In the genomic region with DNA sequence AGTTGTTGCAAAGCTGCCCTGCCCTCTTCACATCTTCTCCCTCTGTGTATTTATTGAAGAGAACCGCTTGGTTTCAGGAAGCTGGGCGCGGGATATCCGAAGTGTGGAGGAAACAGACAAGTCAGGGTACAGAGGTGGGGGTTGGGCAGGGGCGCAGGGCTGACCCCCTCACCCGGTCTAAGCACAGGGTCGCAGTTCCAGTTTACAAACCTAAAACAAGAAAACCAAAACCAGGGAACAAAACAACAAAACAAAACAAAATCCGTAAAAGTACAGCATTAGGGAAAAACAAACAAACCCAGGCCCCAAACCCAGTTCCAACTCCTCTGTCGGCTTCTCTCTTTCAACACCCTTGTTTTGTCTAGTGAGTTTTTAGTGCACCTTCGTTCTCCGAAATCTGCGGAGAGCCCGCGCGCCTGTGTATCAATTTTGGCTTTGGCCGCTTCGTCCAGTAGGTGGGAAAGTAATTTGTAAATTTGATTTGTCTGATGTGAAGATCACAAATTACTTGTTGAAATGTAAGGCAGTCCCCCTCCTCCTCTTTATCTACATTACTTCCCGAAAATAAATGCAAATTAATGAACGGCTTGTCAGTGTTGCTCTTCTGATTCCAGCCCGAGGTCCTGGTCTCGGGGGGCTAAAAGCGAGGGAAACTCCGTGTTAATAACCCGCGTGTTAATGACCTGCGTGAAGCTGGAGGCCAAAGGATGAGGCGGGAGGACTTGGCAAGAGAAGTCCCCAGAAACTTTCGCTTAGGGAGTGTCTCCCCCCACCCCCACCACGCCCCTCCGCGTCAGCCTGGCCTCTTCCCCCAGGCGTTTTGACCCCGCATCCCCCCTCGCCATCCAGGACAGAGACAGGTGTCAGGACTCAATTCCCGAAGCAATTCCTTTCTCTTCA, we compare ENCODE assay signal across 12 cellular contexts. TPM values are rescaled to one million over a fixed set of nuclear protein-coding genes. Genes with fewer than 3 reads are reported as not detected.
DNase-seq lines count a peak whose midpoint lies in the region; ATAC-seq and TF ChIP-seq lines count a peak whose summit lies in the region.
"Had no signal": no experiment of that assay in that cellular context is flagged by ENCODE, and none has a peak within 500 bp of the region (broad histone marks: within the 10 kb centered on the region; RNA-seq: fewer than 3 reads in every experiment).

No MANE protein-coding gene starts in this region.

- H3K4me1 Mint-ChIP-seq in activated T-cell treated with anti-CD3 and anti-CD28 coated beads, Interleukin-2, amount 50 U/mL, for 24 hours (ENCODE audit: low read depth): peaks cover 59% of the 10 kb centered on the region
- H3K4me1 Mint-ChIP-seq in stimulated activated effector memory CD8-positive, alpha-beta T cell treated with anti-CD3 and anti-CD28 coated beads, Interleukin-12 subunit alpha, Interleukin-12 subunit beta, amount 100 ng/mL, for 72 hours: peaks cover 57% of the 10 kb centered on the region

- no peak for TF ChIP-seq CTCF in OCI-LY1 (IDR thresholded peaks at IDR 0.05; ENCODE audit: low read length)
- no peak for TF ChIP-seq CTCF in fibroblast of lung (conservative IDR thresholded peaks at IDR 0.05 in 1 of 2, IDR thresholded peaks at IDR 0.05 in 1 of 2; ENCODE audit: low read depth in 1 of 2, low read length in 2 of 2)
- no peak for TF ChIP-seq CTCF in colonic mucosa (IDR thresholded peaks at IDR 0.05)

- peak overlapping the region; percentile 57 for H3K4me2 ChIP-seq in OCI-LY1 (ENCODE audit: low read length)
- peak overlapping the region; percentile 35 for H3K4me2 ChIP-seq in fibroblast of lung (ENCODE audit: extremely low read depth, insufficient read depth, low read length)

- H3K27ac ChIP-seq in OCI-LY1 (ENCODE audit: low read depth, low read length, poor library complexity, severe bottlenecking) (peak overlapping the region; percentile 79), fibroblast of lung (ENCODE audit: insufficient read depth, low read length) (no peak overlapping the region), colonic mucosa (no peak overlapping the region)
- H3K27ac ChIP-seq: upper lobe of left lung had no signal

- H3K9ac ChIP-seq in OCI-LY1 (ENCODE audit: low read length): peak overlapping the region; percentile 37; the same call in 1 of the 2 replicates
- H3K9ac ChIP-seq in fibroblast of lung (ENCODE audit: insufficient read depth, low read length): no peak overlapping the region
- no peak overlapping the region for H3K9ac ChIP-seq in colonic mucosa (ENCODE audit: low read depth in 2 of 2, low read length in 2 of 2)

- H3K9me2 ChIP-seq in OCI-LY1 (ENCODE audit: low read depth, low read length): no peaks in the 10 kb centered on the region

- H3K36me3 ChIP-seq in OCI-LY1 (ENCODE audit: insufficient read depth, low read length): peaks cover 32% of the 10 kb centered on the region
- H3K36me3 ChIP-seq in fibroblast of lung (ENCODE audit: control insufficient read depth, insufficient read depth, low read length): no peaks in the 10 kb centered on the region
- H3K36me3 ChIP-seq in colonic mucosa: no peaks in the 10 kb centered on the region
- H3K36me3 ChIP-seq: upper lobe of left lung had no signal

- H3K4me1 ChIP-seq in OCI-LY1 (ENCODE audit: insufficient read depth, low read length, severe bottlenecking) (peaks cover 31% of the 10 kb centered on the region), fibroblast of lung (ENCODE audit: control insufficient read depth, extremely low read depth, insufficient read depth, low read length) (no peaks in the 10 kb centered on the region), colonic mucosa (peaks cover 25% of the 10 kb centered on the region)

- peaks cover 2% of the 10 kb centered on the region for H3K9me3 Mint-ChIP-seq in activated T-cell treated with anti-CD3 and anti-CD28 coated beads, Interleukin-2, amount 50 U/mL, for 24 hours
- H3K9me3 Mint-ChIP-seq in stimulated activated effector memory CD8-positive, alpha-beta T cell treated with anti-CD3 and anti-CD28 coated beads, Interleukin-12 subunit alpha, Interleukin-12 subunit beta, amount 100 ng/mL, for 72 hours: no peaks in the 10 kb centered on the region

- ATAC-seq in stimulated activated effector memory CD8-positive, alpha-beta T cell treated with anti-CD3 and anti-CD28 coated beads, Interleukin-12 subunit alpha, Interleukin-12 subunit beta, amount 100 ng/mL, for 72 hours: no peak

- H2AFZ ChIP-seq in OCI-LY1 (ENCODE audit: low read length) (no peak overlapping the region), fibroblast of lung (ENCODE audit: low read length) (no peak overlapping the region)

- H3K79me2 ChIP-seq in OCI-LY1 (ENCODE audit: insufficient read depth, low read length): no peaks in the 10 kb centered on the region
- no peaks in the 10 kb centered on the region for H3K79me2 ChIP-seq in fibroblast of lung (ENCODE audit: control insufficient read depth, insufficient read depth, low read length)

- H3K27ac Mint-ChIP-seq in activated T-cell treated with anti-CD3 and anti-CD28 coated beads, Interleukin-2, amount 50 U/mL, for 24 hours: no peak overlapping the region
- H3K27ac Mint-ChIP-seq in stimulated activated effector memory CD8-positive, alpha-beta T cell treated with anti-CD3 and anti-CD28 coated beads, Interleukin-12 subunit alpha, Interleukin-12 subunit beta, amount 100 ng/mL, for 72 hours: no peak overlapping the region

- peaks cover 94% of the 10 kb centered on the region for H3K27me3 Mint-ChIP-seq in activated T-cell treated with anti-CD3 and anti-CD28 coated beads, Interleukin-2, amount 50 U/mL, for 24 hours

- no peaks in the 10 kb centered on the region for H3K36me3 Mint-ChIP-seq in activated T-cell treated with anti-CD3 and anti-CD28 coated beads, Interleukin-2, amount 50 U/mL, for 24 hours (ENCODE audit: low read depth)
- H3K36me3 Mint-ChIP-seq in stimulated activated effector memory CD8-positive, alpha-beta T cell treated with anti-CD3 and anti-CD28 coated beads, Interleukin-12 subunit alpha, Interleukin-12 subunit beta, amount 100 ng/mL, for 72 hours: no peaks in the 10 kb centered on the region

- no peaks in the 10 kb centered on the region for H3F3A ChIP-seq in OCI-LY1 (ENCODE audit: insufficient read depth, low read length)

- peak overlapping the region; percentile 59 for H3K4me3 Mint-ChIP-seq in activated T-cell treated with anti-CD3 and anti-CD28 coated beads, Interleukin-2, amount 50 U/mL, for 24 hours
- H3K4me3 Mint-ChIP-seq in stimulated activated effector memory CD8-positive, alpha-beta T cell treated with anti-CD3 and anti-CD28 coated beads, Interleukin-12 subunit alpha, Interleukin-12 subunit beta, amount 100 ng/mL, for 72 hours: peak overlapping the region; percentile 52

- H3K4me3 ChIP-seq in OCI-LY1 (ENCODE audit: low read depth, low read length, poor library complexity, severe bottlenecking): peak overlapping the region; percentile 34
- H3K4me3 ChIP-seq in fibroblast of lung (replicated peaks in 1 of 4; ENCODE audit: control extremely low read depth in 1 of 4, insufficient read depth in 1 of 4, low read depth in 3 of 4, low read length in 4 of 4): no peak overlapping the region
- no peak overlapping the region for H3K4me3 ChIP-seq in colonic mucosa

- H3K9me3 ChIP-seq in OCI-LY1 (ENCODE audit: low read length) (no peaks in the 10 kb centered on the region), fibroblast of lung (ENCODE audit: control insufficient read depth, insufficient read depth, low read depth, low read length) (no peaks in the 10 kb centered on the region), colonic mucosa (no peaks in the 10 kb centered on the region)

- intact Hi-C loops in colonic mucosa (cut with DNase I): no loop called here

- H3K27me3 ChIP-seq in OCI-LY1 (ENCODE audit: insufficient read depth, low read length): no peaks in the 10 kb centered on the region
- peaks cover 88% of the 10 kb centered on the region for H3K27me3 ChIP-seq in fibroblast of lung (ENCODE audit: control insufficient read depth, insufficient read depth, low read length)
- H3K27me3 ChIP-seq in colonic mucosa: peaks cover 98% of the 10 kb centered on the region

- no peak for DNase-seq in activated T-cell treated with anti-CD3 and anti-CD28 coated beads, Interleukin-2, amount 50 U/mL, for 24 hours
- no peak for DNase-seq in activated T-cell treated with anti-CD3 and anti-CD28 coated beads for 4 hours
- DNase-seq in fibroblast of lung (ENCODE audit: low read depth in 2 of 2): no peak
- no peak for DNase-seq in stimulated activated effector memory CD8-positive, alpha-beta T cell treated with anti-CD3 and anti-CD28 coated beads, Interleukin-12 subunit alpha, Interleukin-12 subunit beta, amount 100 ng/mL, for 72 hours (ENCODE audit: low spot score in 2 of 2)
- DNase-seq in colonic mucosa: no peak
- no peak for DNase-seq in NCI-H2081 (lab: John Stamatoyannopoulos, UW)
- DNase-seq in NCI-H226: no peak
- DNase-seq: foreskin melanocyte had no signal

- H4K20me1 ChIP-seq in OCI-LY1 (ENCODE audit: insufficient read depth, low read length) (no peaks in the 10 kb centered on the region), fibroblast of lung (ENCODE audit: control insufficient read depth, extremely low read depth, insufficient read depth, low read length) (no peaks in the 10 kb centered on the region)

RNA-seq across cellular contexts. Expression of gene OTX1, which starts 6.9 kb away (rescaled TPM):
- total RNA-seq in fibroblast of lung: 0.17 TPM in 1 of 2 replicates, not detected in the other
- polyA plus RNA-seq in fibroblast of lung: not detected in 2 replicates
- 0.06 and 0.09 TPM in 2 replicates for polyA plus RNA-seq in fibroblast of lung (2012)
- 0.11 TPM in 1 of 2 replicates, not detected in the other for polyA minus RNA-seq in fibroblast of lung (ENCODE audit: low replicate concordance)
- total RNA-seq in colonic mucosa: not detected
- total RNA-seq: left ventricle myocardium superior, posterior vena cava had no signal
